In genomic region chr2:3529316-3530025, GRCh38 we compare ENCODE assay signal across 20 cellular contexts. TPM values are rescaled to one million over a fixed set of nuclear protein-coding genes. Genes with fewer than 3 reads are reported as not detected.
DNase-seq lines count a peak whose midpoint lies in the region; ATAC-seq, FAIRE-seq and TF ChIP-seq lines count a peak whose summit lies in the region.
"Had no signal": no experiment of that assay in that cellular context is flagged by ENCODE, and none has a peak within 500 bp of the region (broad histone marks: within the 10 kb centered on the region; RNA-seq: fewer than 3 reads in every experiment).

No MANE protein-coding gene starts in this region.

- no peaks in the 10 kb centered on the region for H3K79me2 ChIP-seq in HepG2 (ENCODE audit: insufficient read depth, low read length)
- H3K79me2 ChIP-seq in neural progenitor cell (ENCODE audit: low read depth): no peaks in the 10 kb centered on the region

- no peaks in the 10 kb centered on the region for H3K9me3 Mint-ChIP-seq in neural progenitor cell
- no peaks in the 10 kb centered on the region for H3K9me3 Mint-ChIP-seq in type B pancreatic cell
- H3K9me3 Mint-ChIP-seq in immature natural killer cell: no peaks in the 10 kb centered on the region
- H3K9me3 Mint-ChIP-seq: CD4-positive, CD25-positive, alpha-beta regulatory T cell; CD8-positive, alpha-beta memory T cell had no signal

- H3K27me3 Mint-ChIP-seq in neural progenitor cell (ENCODE audit: insufficient read depth, low read depth) (peaks cover 2% of the 10 kb centered on the region), type B pancreatic cell (no peaks in the 10 kb centered on the region), immature natural killer cell (ENCODE audit: low read depth in 3 of 3) (no peaks in the 10 kb centered on the region)
- H3K27me3 Mint-ChIP-seq: CD4-positive, CD25-positive, alpha-beta regulatory T cell; CD8-positive, alpha-beta memory T cell had no signal

- no peak overlapping the region for H3K4me2 ChIP-seq in HepG2 (ENCODE audit: low read depth, low read length)
- no peak overlapping the region for H3K4me2 ChIP-seq in neural progenitor cell
- H3K4me2 ChIP-seq: GM23338 had no signal

- no peak for TF ChIP-seq POLR2A in HepG2 (IDR thresholded peaks at IDR 0.05; ENCODE audit: insufficient read depth in 1 of 2, low read depth in 2 of 2, low read length in 2 of 2)
- TF ChIP-seq POLR2A in right lobe of liver (IDR thresholded peaks at IDR 0.05): no peak
- no peak for TF ChIP-seq POLR2A in esophagus muscularis mucosa (IDR thresholded peaks at IDR 0.05; ENCODE audit: low read depth)

- ATAC-seq in HepG2 (no peak), right lobe of liver (no peak), HG03108 (IDR thresholded peaks at IDR 0.05; ENCODE audit: unreplicated experiment) (no peak)

- no peak overlapping the region for H3K4me3 ChIP-seq in HepG2 (replicated peaks in 1 of 3; ENCODE audit: insufficient read depth in 1 of 3, low read depth in 2 of 3, low read length in 3 of 3)
- H3K4me3 ChIP-seq in right lobe of liver: no peak overlapping the region
- H3K4me3 ChIP-seq in esophagus muscularis mucosa: no peak overlapping the region
- H3K4me3 ChIP-seq in neural progenitor cell: no peak overlapping the region
- H3K4me3 ChIP-seq: GM23338 had no signal

- H2AFZ ChIP-seq in HepG2 (ENCODE audit: low read length): no peak overlapping the region
- H2AFZ ChIP-seq in neural progenitor cell (replicated peaks): no peak overlapping the region
- H2AFZ ChIP-seq: GM23338 had no signal

- POLR2A ChIA-PET in HepG2 (lab: Yijun Ruan, JAX): no interaction called here

- TF ChIP-seq EP300 in HepG2 (IDR thresholded peaks at IDR 0.05; ENCODE audit: low read depth in 2 of 2, low read length in 2 of 2): no peak
- no peak for TF ChIP-seq EP300 in HepG2 (CRISPR knock-in tag; IDR thresholded peaks at IDR 0.05; ENCODE audit: borderline replicate concordance)
- no peak for TF ChIP-seq EP300 in esophagus muscularis mucosa (IDR thresholded peaks at IDR 0.05)

- H3K27me3 ChIP-seq in HepG2 (ENCODE audit: control insufficient read depth in 1 of 2, insufficient read depth in 2 of 2, low read length in 2 of 2) (no peaks in the 10 kb centered on the region), right lobe of liver (no peaks in the 10 kb centered on the region), esophagus muscularis mucosa (no peaks in the 10 kb centered on the region), neural progenitor cell (no peaks in the 10 kb centered on the region)
- H3K27me3 ChIP-seq: BE2C had no signal

- no peaks in the 10 kb centered on the region for H4K20me1 ChIP-seq in HepG2 (ENCODE audit: insufficient read depth, low read length)
- H4K20me1 ChIP-seq in neural progenitor cell (ENCODE audit: low read depth): no peaks in the 10 kb centered on the region

- peaks cover 0 to 2% of the 10 kb centered on the region in 2 experiments; a peak in 2 of 5 replicates for H3K36me3 ChIP-seq in HepG2 (replicated peaks in 1 of 2; ENCODE audit: control insufficient read depth in 1 of 2, insufficient read depth in 2 of 2, low read length in 2 of 2)
- no peaks in the 10 kb centered on the region for H3K36me3 ChIP-seq in right lobe of liver
- peaks cover 0 to 33% (median 8%) of the 10 kb centered on the region in 4 donors for H3K36me3 ChIP-seq in esophagus muscularis mucosa
- H3K36me3 ChIP-seq in neural progenitor cell: no peaks in the 10 kb centered on the region
- H3K36me3 ChIP-seq: BE2C had no signal

- no peak for TF ChIP-seq RAD21 in HepG2 (CRISPR knock-in tag; IDR thresholded peaks at IDR 0.05)

- H3K9ac ChIP-seq in HepG2 (ENCODE audit: insufficient read depth, low read depth, low read length): no peak overlapping the region
- no peak overlapping the region for H3K9ac ChIP-seq in neural progenitor cell

- CTCF ChIA-PET in HepG2 (lab: Yijun Ruan, JAX; ENCODE audit: low intra/inter-chr PET ratio, low total read pairs): no interaction called here

- 95% methylated on average over 24 of the region's 24 CpGs for WGBS in HepG2 (ENCODE audit: low lambda C conversion rate)
- 95% methylated on average over 10 of the region's 24 CpGs for WGBS in right lobe of liver (ENCODE audit: insufficient coverage, low coverage, low lambda C conversion rate, missing lambda C conversion rate)
- 93% methylated on average over 6 of the region's 24 CpGs for WGBS in esophagus muscularis mucosa

- H3K36me3 Mint-ChIP-seq in neural progenitor cell (no peaks in the 10 kb centered on the region), type B pancreatic cell (no peaks in the 10 kb centered on the region), immature natural killer cell (peaks cover 0 to 3% (median 0%) of the 10 kb centered on the region in 3 donors)
- H3K36me3 Mint-ChIP-seq: CD4-positive, CD25-positive, alpha-beta regulatory T cell; CD8-positive, alpha-beta memory T cell had no signal

- FAIRE-seq in HepG2 (lab: Jason Lieb, UNC): no peak
- FAIRE-seq: A204.1, D721Med, H54 had no signal

- peaks cover 11% of the 10 kb centered on the region for H3F3A ChIP-seq in neural progenitor cell (ENCODE audit: low read depth)

- DNase-seq in HepG2 (ENCODE audit: low spot score): no peak
- no peak for DNase-seq in right lobe of liver
- DNase-seq in esophagus muscularis mucosa (ENCODE audit: extremely low spot score): peak; percentile 34
- no peak for DNase-seq in neural progenitor cell (ENCODE audit: low spot score)
- DNase-seq in type B pancreatic cell (ENCODE audit: extremely low spot score, unreplicated experiment): peak; percentile 67
- DNase-seq in NCI-H146 treated with DMSO at 0.1 percent for 48 hours (lab: John Stamatoyannopoulos, UW; ENCODE audit: unreplicated experiment): no peak
- DNase-seq in immature natural killer cell: no peak
- DNase-seq: ACHN; BE2C; C1 segment of cervical spinal cord; CD4-positive, CD25-positive, alpha-beta regulatory T cell; CD8-positive, alpha-beta memory T cell; COR-L47; GF-D8; HCEC 1CT had no signal

- intact Hi-C loops in HepG2 (cut with micrococcal nuclease; ENCODE audit: unreplicated experiment): no loop called here
- intact Hi-C loops in right lobe of liver (cut with DNase I): no loop called here
- intact Hi-C loops in esophagus muscularis mucosa (cut with DNase I): no loop called here

- H3K4me3 Mint-ChIP-seq in neural progenitor cell (no peak overlapping the region), type B pancreatic cell (no peak overlapping the region), immature natural killer cell (no peak overlapping the region)
- H3K4me3 Mint-ChIP-seq: CD4-positive, CD25-positive, alpha-beta regulatory T cell; CD8-positive, alpha-beta memory T cell; GM23338 had no signal

- TF ChIP-seq CTCF in HepG2 (CRISPR knock-in tag; IDR thresholded peaks at IDR 0.05) (no peak), right lobe of liver (IDR thresholded peaks at IDR 0.05) (no peak), esophagus muscularis mucosa (IDR thresholded peaks at IDR 0.05) (no peak), neural progenitor cell (IDR thresholded peaks at IDR 0.05) (no peak), type B pancreatic cell (conservative IDR thresholded peaks at IDR 0.05) (no peak)

- BruUV-seq in HepG2 (replicated peaks; lab: Mats Ljungman, UMichigan): no TSS peak

- H3K27ac ChIP-seq in HepG2 (ENCODE audit: extremely low read length, insufficient read depth, low read length): no peak overlapping the region
- no peak overlapping the region for H3K27ac ChIP-seq in right lobe of liver
- H3K27ac ChIP-seq in esophagus muscularis mucosa (replicated peaks in 1 of 4): no peak overlapping the region
- no peak overlapping the region for H3K27ac ChIP-seq in neural progenitor cell

- H3K9me3 ChIP-seq in HepG2 (ENCODE audit: low read length) (no peaks in the 10 kb centered on the region), right lobe of liver (no peaks in the 10 kb centered on the region), esophagus muscularis mucosa (no peaks in the 10 kb centered on the region), neural progenitor cell (ENCODE audit: low read depth) (no peaks in the 10 kb centered on the region)
- H3K9me3 ChIP-seq: BE2C had no signal

- in situ Hi-C loops in HepG2 (cut with HindIII; ENCODE audit: extremely low pct_ligation_motif_present, low pct_unique_long_range_greater_than_20kb): no loop called here

- H3K27ac Mint-ChIP-seq in neural progenitor cell: peak overlapping the region; percentile 70
- no peak overlapping the region for H3K27ac Mint-ChIP-seq in type B pancreatic cell
- H3K27ac Mint-ChIP-seq in immature natural killer cell: no peak overlapping the region
- H3K27ac Mint-ChIP-seq: GM23338 had no signal

- H3K4me1 ChIP-seq in HepG2 (ENCODE audit: insufficient read depth, low read length) (peaks cover 11% of the 10 kb centered on the region), right lobe of liver (peaks cover 0 to 24% (median 4%) of the 10 kb centered on the region in 4 donors), esophagus muscularis mucosa (peaks cover 19 to 33% (median 28%) of the 10 kb centered on the region in 4 donors), neural progenitor cell (no peaks in the 10 kb centered on the region)

- H3K4me1 Mint-ChIP-seq in neural progenitor cell (peaks cover 2% of the 10 kb centered on the region), type B pancreatic cell (ENCODE audit: unreplicated experiment) (no peaks in the 10 kb centered on the region), immature natural killer cell (no peaks in the 10 kb centered on the region)
- H3K4me1 Mint-ChIP-seq: CD4-positive, CD25-positive, alpha-beta regulatory T cell; CD8-positive, alpha-beta memory T cell; GM23338 had no signal

RNA-seq across cellular contexts. Expression of gene ADI1, which starts 10.1 kb away (rescaled TPM):
- 123 and 135 TPM in 2 replicates for total RNA-seq in HepG2 (2016; rRNA removed; fragmentation: Illumina TruSeq; extraction: Trizol)
- total RNA-seq in HepG2 (2016; cell fraction: cytosol; rRNA removed; fragmentation: Illumina TruSeq; extraction: Trizol; ENCODE audit: low read depth): 16.6 and 17.0 TPM in 2 replicates
- 124 and 138 TPM in 2 replicates for total RNA-seq in HepG2 (2016; cell fraction: insoluble cytoplasmic fraction; rRNA removed; fragmentation: Illumina TruSeq; extraction: Trizol)
- 45.5 and 47.8 TPM in 2 replicates for total RNA-seq in HepG2 (2016; cell fraction: membrane; rRNA removed; fragmentation: Illumina TruSeq; extraction: Trizol)
- total RNA-seq in HepG2 (2016; cell fraction: nucleus; rRNA removed; fragmentation: Illumina TruSeq; extraction: Trizol): 54.5 and 64.3 TPM in 2 replicates
- polyA plus RNA-seq in HepG2 (2011; rRNA removed): 21.3 and 28.7 TPM in 2 replicates
- 22.7 and 24.5 TPM in 2 replicates for polyA plus RNA-seq in HepG2 (2011; cell fraction: cytosol; rRNA removed)
- polyA plus RNA-seq in HepG2 (2011; cell fraction: nucleus; rRNA removed): 16.1 and 17.6 TPM in 2 replicates
- polyA plus RNA-seq in HepG2 (2012): 22.9 and 33.0 TPM in 2 replicates
- polyA plus RNA-seq in HepG2 (2016; cell fraction: cytosol; fragmentation: Illumina TruSeq; extraction: Trizol; ENCODE audit: low read depth): 20.5 and 20.6 TPM in 2 replicates
- polyA plus RNA-seq in HepG2 (2016; cell fraction: insoluble cytoplasmic fraction; fragmentation: Illumina TruSeq; extraction: Trizol; ENCODE audit: low read depth): 160 TPM in 2 replicates
- polyA plus RNA-seq in HepG2 (2016; cell fraction: membrane; fragmentation: Illumina TruSeq; extraction: Trizol; ENCODE audit: low read depth): 42.7 and 43.1 TPM in 2 replicates
- 92.2 and 100 TPM in 2 replicates for polyA plus RNA-seq in HepG2 (2016; cell fraction: nucleus; fragmentation: Illumina TruSeq; extraction: Trizol; ENCODE audit: insufficient read depth, low read depth)
- polyA minus RNA-seq in HepG2 (2011; rRNA and poly(A)+ RNA removed; ENCODE audit: low replicate concordance): 15.1 and 19.1 TPM in 2 replicates
- polyA minus RNA-seq in HepG2 (2011; cell fraction: cytosol; rRNA and poly(A)+ RNA removed): 13.2 and 18.8 TPM in 2 replicates
- 19.3 and 23.8 TPM in 2 replicates for polyA minus RNA-seq in HepG2 (2011; cell fraction: nucleus; rRNA and poly(A)+ RNA removed)
- 100 to 1,000 TPM; 165 to 470 (median 246) TPM for total RNA-seq in right lobe of liver
- total RNA-seq in esophagus muscularis mucosa: 100 to 1,000 TPM in 1 of 4 donors, 10 to 100 TPM in 3; 90.0 to 130 (median 96.9) TPM
- total RNA-seq in neural progenitor cell (ENCODE audit: low replicate concordance): 19.0 and 29.3 TPM in 2 replicates
- 40.0 and 54.7 TPM in 2 replicates for total RNA-seq in type B pancreatic cell (ENCODE audit: low replicate concordance)
- 10 to 100 TPM; 31.0 to 66.1 (median 52.2) TPM for polyA plus RNA-seq in immature natural killer cell

RNA-seq across cellular contexts. Expression of gene RNASEH1, which starts 28.7 kb away (rescaled TPM):
- total RNA-seq in HepG2 (2016; rRNA removed; fragmentation: Illumina TruSeq; extraction: Trizol) (57.2 and 57.4 TPM in 2 replicates), right lobe of liver (10 to 100 TPM in 3 of 6 experiments, 1 to 10 TPM in 3; 8.3 to 12.2 (median 10.0) TPM), esophagus muscularis mucosa (10 to 100 TPM; 30.2 to 36.5 (median 34.5) TPM), neural progenitor cell (ENCODE audit: low replicate concordance) (26.8 and 28.2 TPM in 2 replicates), type B pancreatic cell (ENCODE audit: low replicate concordance) (19.3 and 21.7 TPM in 2 replicates)
- total RNA-seq in HepG2 (2016; cell fraction: cytosol; rRNA removed; fragmentation: Illumina TruSeq; extraction: Trizol; ENCODE audit: low read depth): 73.8 and 75.1 TPM in 2 replicates
- total RNA-seq in HepG2 (2016; cell fraction: insoluble cytoplasmic fraction; rRNA removed; fragmentation: Illumina TruSeq; extraction: Trizol): 56.9 and 57.3 TPM in 2 replicates
- 90.4 and 92.3 TPM in 2 replicates for total RNA-seq in HepG2 (2016; cell fraction: membrane; rRNA removed; fragmentation: Illumina TruSeq; extraction: Trizol)
- 37.2 and 39.3 TPM in 2 replicates for total RNA-seq in HepG2 (2016; cell fraction: nucleus; rRNA removed; fragmentation: Illumina TruSeq; extraction: Trizol)
- polyA plus RNA-seq in HepG2 (2011; rRNA removed) (12.7 and 14.5 TPM in 2 replicates), immature natural killer cell (10 to 100 TPM; 26.6 to 43.2 (median 41.6) TPM)
- 12.8 and 14.0 TPM in 2 replicates for polyA plus RNA-seq in HepG2 (2011; cell fraction: cytosol; rRNA removed)
- polyA plus RNA-seq in HepG2 (2011; cell fraction: nucleus; rRNA removed): 10.4 and 11.6 TPM in 2 replicates
- polyA plus RNA-seq in HepG2 (2012): 21.0 and 21.2 TPM in 2 replicates
- 75.3 and 82.0 TPM in 2 replicates for polyA plus RNA-seq in HepG2 (2016; cell fraction: cytosol; fragmentation: Illumina TruSeq; extraction: Trizol; ENCODE audit: low read depth)
- 46.3 and 47.8 TPM in 2 replicates for polyA plus RNA-seq in HepG2 (2016; cell fraction: insoluble cytoplasmic fraction; fragmentation: Illumina TruSeq; extraction: Trizol; ENCODE audit: low read depth)
- polyA plus RNA-seq in HepG2 (2016; cell fraction: membrane; fragmentation: Illumina TruSeq; extraction: Trizol; ENCODE audit: low read depth): 68.9 and 69.5 TPM in 2 replicates
- 43.7 and 45.2 TPM in 2 replicates for polyA plus RNA-seq in HepG2 (2016; cell fraction: nucleus; fragmentation: Illumina TruSeq; extraction: Trizol; ENCODE audit: insufficient read depth, low read depth)
- polyA minus RNA-seq in HepG2 (2011; rRNA and poly(A)+ RNA removed; ENCODE audit: low replicate concordance): 10.4 and 15.6 TPM in 2 replicates
- 11.1 and 12.0 TPM in 2 replicates for polyA minus RNA-seq in HepG2 (2011; cell fraction: cytosol; rRNA and poly(A)+ RNA removed)
- polyA minus RNA-seq in HepG2 (2011; cell fraction: nucleus; rRNA and poly(A)+ RNA removed): 17.3 and 19.1 TPM in 2 replicates

RNA-seq across cellular contexts. Expression of gene RPS7, which starts 45.6 kb away (rescaled TPM):
- total RNA-seq in HepG2 (2016; rRNA removed; fragmentation: Illumina TruSeq; extraction: Trizol) (3,686 and 4,415 TPM in 2 replicates), right lobe of liver (1,000 to 10,000 TPM in 2 of 6 experiments, 100 to 1,000 TPM in 4; 366 to 1,499 (median 423) TPM), esophagus muscularis mucosa (1,000 to 10,000 TPM in 3 of 4 donors, 100 to 1,000 TPM in 1; 950 to 4,390 (median 2,121) TPM), neural progenitor cell (ENCODE audit: low replicate concordance) (5,433 and 5,441 TPM in 2 replicates), type B pancreatic cell (ENCODE audit: low replicate concordance) (1,678 and 1,855 TPM in 2 replicates)
- total RNA-seq in HepG2 (2016; cell fraction: cytosol; rRNA removed; fragmentation: Illumina TruSeq; extraction: Trizol; ENCODE audit: low read depth): 5,456 and 6,100 TPM in 2 replicates
- 3,753 and 4,559 TPM in 2 replicates for total RNA-seq in HepG2 (2016; cell fraction: insoluble cytoplasmic fraction; rRNA removed; fragmentation: Illumina TruSeq; extraction: Trizol)
- total RNA-seq in HepG2 (2016; cell fraction: membrane; rRNA removed; fragmentation: Illumina TruSeq; extraction: Trizol): 7,013 and 7,026 TPM in 2 replicates
- total RNA-seq in HepG2 (2016; cell fraction: nucleus; rRNA removed; fragmentation: Illumina TruSeq; extraction: Trizol): 1,357 and 1,550 TPM in 2 replicates
- polyA plus RNA-seq in HepG2 (2011; rRNA removed) (3,283 and 4,040 TPM in 2 replicates), immature natural killer cell (1,000 to 10,000 TPM in 1 of 3 donors, 100 to 1,000 TPM in 2; 479 to 1,432 (median 642) TPM)
- polyA plus RNA-seq in HepG2 (2011; cell fraction: cytosol; rRNA removed): 3,092 and 3,668 TPM in 2 replicates
- 687 and 772 TPM in 2 replicates for polyA plus RNA-seq in HepG2 (2011; cell fraction: nucleus; rRNA removed)
- polyA plus RNA-seq in HepG2 (2012): 3,723 and 4,459 TPM in 2 replicates
- 5,030 and 5,352 TPM in 2 replicates for polyA plus RNA-seq in HepG2 (2016; cell fraction: cytosol; fragmentation: Illumina TruSeq; extraction: Trizol; ENCODE audit: low read depth)
- polyA plus RNA-seq in HepG2 (2016; cell fraction: insoluble cytoplasmic fraction; fragmentation: Illumina TruSeq; extraction: Trizol; ENCODE audit: low read depth): 4,110 and 4,812 TPM in 2 replicates
- 6,339 and 6,476 TPM in 2 replicates for polyA plus RNA-seq in HepG2 (2016; cell fraction: membrane; fragmentation: Illumina TruSeq; extraction: Trizol; ENCODE audit: low read depth)
- polyA plus RNA-seq in HepG2 (2016; cell fraction: nucleus; fragmentation: Illumina TruSeq; extraction: Trizol; ENCODE audit: insufficient read depth, low read depth): 2,377 and 2,486 TPM in 2 replicates
- polyA minus RNA-seq in HepG2 (2011; rRNA and poly(A)+ RNA removed; ENCODE audit: low replicate concordance): 217 and 248 TPM in 2 replicates
- 598 and 688 TPM in 2 replicates for polyA minus RNA-seq in HepG2 (2011; cell fraction: cytosol; rRNA and poly(A)+ RNA removed)
- polyA minus RNA-seq in HepG2 (2011; cell fraction: nucleus; rRNA and poly(A)+ RNA removed): 243 and 285 TPM in 2 replicates

Comparison
In these comparisons a context has a peak if more than half of its experiments do, and no peak if none do; other contexts are left out.
1. DNase-seq: peak in esophagus muscularis mucosa (single experiment) and type B pancreatic cell (single experiment); none in HepG2 (single experiment), right lobe of liver (0 of 3), neural progenitor cell (single experiment), NCI-H146 treated with DMSO at 0.1 percent for 48 hours (single experiment) and immature natural killer cell (0 of 3).